Comparison of ENCODE assay signal across 19 cellular contexts in the genomic region with DNA sequence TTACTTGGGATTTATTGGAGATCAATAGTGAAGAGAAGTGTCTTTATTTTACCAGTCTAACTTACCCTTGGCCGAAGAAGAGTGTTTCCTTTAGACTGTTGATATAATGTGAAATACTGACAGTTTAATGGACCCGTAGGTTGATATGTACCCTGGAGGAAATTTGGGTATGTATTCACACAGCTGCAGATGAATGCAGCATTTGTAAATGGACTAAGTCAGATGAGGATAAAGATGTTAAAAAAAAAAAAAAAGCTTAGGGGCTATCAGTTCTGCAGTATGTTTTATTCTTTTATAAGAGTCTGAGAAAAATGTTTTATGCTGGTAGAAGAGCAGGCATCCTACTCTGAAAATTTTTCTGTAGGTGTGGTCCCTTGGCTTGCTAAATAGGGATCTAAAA. TPM values are rescaled to one million over a fixed set of nuclear protein-coding genes. Genes with fewer than 3 reads are reported as not detected.
A peak's percentile ranks its signal among the peaks of the same experiment; 100 is the strongest.
DNase-seq lines count a peak whose midpoint lies in the region; ATAC-seq and TF ChIP-seq lines count a peak whose summit lies in the region.
"Had no signal": no experiment of that assay in that cellular context is flagged by ENCODE, and none has a peak within 500 bp of the region (broad histone marks: within the 10 kb centered on the region; RNA-seq: fewer than 3 reads in every experiment).

No MANE protein-coding gene starts in this region.

- H2AFZ ChIP-seq in smooth muscle cell (ENCODE audit: low read depth) = no peak overlapping the region
- H2AFZ ChIP-seq: neural progenitor cell had no signal

- ATAC-seq in GM18520 (IDR thresholded peaks at IDR 0.05; ENCODE audit: unreplicated experiment) = no peak
- ATAC-seq: HepG2 had no signal

- WGBS in smooth muscle cell (ENCODE audit: low lambda C conversion rate) = 74% methylated on average over 2 of the region's 2 CpGs

- peak; percentile 51 for DNase-seq in NCI-H1092 treated with DMSO at 0.1 percent for 48 hours (lab: John Stamatoyannopoulos, UW)
- no peak for DNase-seq in NCI-H1092 (lab: John Stamatoyannopoulos, UW)
- peak; percentile 67 for DNase-seq in OCI-M1 (lab: John Stamatoyannopoulos, UW)
- DNase-seq in epidermal melanocyte (ENCODE audit: insufficient read length, low spot score) = peak; percentile 58
- DNase-seq in smooth muscle cell (lab: John Stamatoyannopoulos, UW; ENCODE audit: unreplicated experiment) = no peak
- DNase-seq in DMS 273 treated with DMSO at 0.1 percent for 48 hours (lab: John Stamatoyannopoulos, UW) = no peak
- no peak for DNase-seq in A172 (ENCODE audit: low spot score)
- DNase-seq: 8988T; adrenal gland; caudate nucleus; DMS53; effector memory CD4-positive, alpha-beta T cell; hypothalamus; MG63; SJCRH30 had no signal

- no peak overlapping the region for H3K27ac ChIP-seq in smooth muscle cell (ENCODE audit: low read depth)
- H3K27ac ChIP-seq: BLaER1 treated with 17β-estradiol and CSF1 and Interleukin-3, amounts not matched to agents 10 nM and 100 nM; neural progenitor cell; SJCRH30 had no signal

- H3K9me3 ChIP-seq in smooth muscle cell (replicated peaks; ENCODE audit: low read depth) = no peaks in the 10 kb centered on the region
- H3K9me3 ChIP-seq: adrenal gland; BLaER1 treated with 17β-estradiol and CSF1 and Interleukin-3, amounts not matched to agents 10 nM and 100 nM; MG63; SJCRH30 had no signal

- no peak overlapping the region for H3K9ac ChIP-seq in smooth muscle cell (ENCODE audit: low read depth)
- H3K9ac ChIP-seq: BLaER1 treated with 17β-estradiol and CSF1 and Interleukin-3, amounts not matched to agents 10 nM and 100 nM; neural progenitor cell had no signal

- H3K27me3 ChIP-seq in smooth muscle cell (ENCODE audit: low read depth) = no peaks in the 10 kb centered on the region
- H3K27me3 ChIP-seq: adrenal gland; BLaER1 treated with 17β-estradiol and CSF1 and Interleukin-3, amounts not matched to agents 10 nM and 100 nM; MG63; neural progenitor cell; SJCRH30 had no signal

- H4K20me1 ChIP-seq in smooth muscle cell (ENCODE audit: low read depth) = peaks cover 60% of the 10 kb centered on the region

- no peaks in the 10 kb centered on the region for H3K36me3 ChIP-seq in smooth muscle cell (ENCODE audit: low read depth)
- H3K36me3 ChIP-seq: neural progenitor cell had no signal

- peaks cover 3% of the 10 kb centered on the region for H3F3A ChIP-seq in smooth muscle cell (ENCODE audit: low read depth)

- H3K4me3 ChIP-seq in smooth muscle cell = no peak overlapping the region
- H3K4me3 ChIP-seq: adrenal gland; BLaER1 treated with 17β-estradiol and CSF1 and Interleukin-3, amounts not matched to agents 10 nM and 100 nM; neural progenitor cell; SJCRH30 had no signal

- peaks cover 58% of the 10 kb centered on the region for H3K79me2 ChIP-seq in smooth muscle cell (ENCODE audit: low read depth)

- H3K4me2 ChIP-seq in smooth muscle cell = peak overlapping the region; percentile 84
- H3K4me2 ChIP-seq: neural progenitor cell had no signal

- TF ChIP-seq CTCF in smooth muscle cell (IDR thresholded peaks at IDR 0.05; ENCODE audit: borderline replicate concordance, insufficient read depth, poor library complexity, severe bottlenecking) = no peak

- peaks cover 20% of the 10 kb centered on the region for H3K4me1 ChIP-seq in smooth muscle cell (ENCODE audit: low read depth)

RNA-seq across cellular contexts. Expression of gene REXO2, which starts 2.7 kb away (rescaled TPM):
- 179 and 189 TPM in 2 replicates for total RNA-seq in smooth muscle cell
- 164 and 210 TPM in 2 replicates for polyA plus RNA-seq in smooth muscle cell
- total RNA-seq in A172 (2014; rRNA removed; shearing (Covaris generic)) = 136 and 168 TPM in 2 replicates

RNA-seq across cellular contexts. Expression of gene RBM7, which starts 41.5 kb away (rescaled TPM):
- 79.0 and 90.9 TPM in 2 replicates for total RNA-seq in smooth muscle cell
- polyA plus RNA-seq in smooth muscle cell = 39.7 and 47.1 TPM in 2 replicates
- 39.3 and 52.8 TPM in 2 replicates for total RNA-seq in A172 (2014; rRNA removed; shearing (Covaris generic))

RNA-seq across cellular contexts. Expression of gene C11orf71, which starts 41.6 kb away (rescaled TPM):
- total RNA-seq in smooth muscle cell = 2.0 and 3.8 TPM in 2 replicates
- 1.3 TPM in 2 replicates for polyA plus RNA-seq in smooth muscle cell
- total RNA-seq in A172 (2014; rRNA removed; shearing (Covaris generic)) = 4.1 and 4.6 TPM in 2 replicates

Comparison
In these comparisons a context has a peak if more than half of its experiments do, and no peak if none do; other contexts are left out.
1. DNase-seq: peak in NCI-H1092 treated with DMSO at 0.1 percent for 48 hours (single experiment), OCI-M1 (single experiment) and epidermal melanocyte (single experiment); none in NCI-H1092 (single experiment), smooth muscle cell (single experiment), DMS 273 treated with DMSO at 0.1 percent for 48 hours (single experiment) and A172 (single experiment).